In the genomic region with DNA sequence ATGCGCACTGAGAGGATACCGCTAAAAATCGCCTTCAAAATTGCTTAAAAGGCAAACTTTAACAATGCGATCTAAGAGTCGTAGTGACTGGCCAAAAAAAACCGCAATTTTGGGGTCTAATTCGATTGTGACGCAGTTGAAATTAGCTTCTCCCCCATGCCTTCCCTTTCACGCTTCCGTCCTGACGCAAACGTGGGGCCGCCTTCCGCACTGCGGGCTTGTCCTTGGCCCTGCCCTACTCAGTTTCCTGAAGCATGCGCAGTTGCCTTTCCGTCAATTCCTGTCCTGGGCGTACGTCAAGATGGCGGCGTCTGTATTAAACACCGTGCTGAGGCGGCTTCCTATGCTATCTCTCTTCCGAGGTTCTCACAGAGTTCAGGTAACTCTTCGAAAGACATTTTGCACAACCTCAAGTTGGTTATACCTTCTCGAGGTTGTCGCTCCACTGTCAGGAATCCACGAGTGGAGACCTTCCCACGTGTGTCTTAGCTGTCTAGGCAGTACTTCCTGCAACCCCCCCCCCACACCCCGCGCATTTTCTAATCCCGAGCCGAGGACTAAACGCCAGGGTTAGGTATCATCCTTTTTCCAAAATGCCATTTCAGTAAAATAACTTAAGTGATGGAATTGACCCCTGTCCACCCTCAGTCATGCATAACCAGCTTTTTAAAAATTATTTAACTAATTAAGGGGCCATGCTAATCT, we compare ENCODE assay signal across 8 cellular contexts.
DNase-seq lines count a peak whose midpoint lies in the region; ATAC-seq and TF ChIP-seq lines count a peak whose summit lies in the region.

A gene (plus strand): TSS at position 276 of the 705 bp plus-strand sequence. CDS start 26 bp downstream, at position 302.

- TF ChIP-seq CTCF in astrocyte of the cerebellum (IDR thresholded peaks at IDR 0.05; ENCODE audit: low read depth, low read length, missing control alignments): no peak

- peak; percentile 64 for ATAC-seq in GM18505 (IDR thresholded peaks at IDR 0.05; ENCODE audit: unreplicated experiment)
- ATAC-seq in HG02973 (IDR thresholded peaks at IDR 0.05; ENCODE audit: unreplicated experiment): peak; percentile 62

- peak within 1 kb of the TSS; percentile 86 for H3K4me3 ChIP-seq in astrocyte of the cerebellum (ENCODE audit: low read depth, low read length)

- peak; percentile 91 for TF ChIP-seq POLR2A in GM18505 (IDR thresholded peaks at IDR 0.05; ENCODE audit: borderline replicate concordance, extremely low read depth, insufficient read depth, insufficient read length)

- in situ Hi-C loops in astrocyte of the cerebellum (cut with HindIII; ENCODE audit: low sequenced_read_pairs): no loop called here

- DNase-seq in NCI-H2029 (lab: John Stamatoyannopoulos, UW): peak; percentile 95
- peak; percentile 95 for DNase-seq in T-helper 9 cell
- DNase-seq in astrocyte of the cerebellum (ENCODE audit: low read depth): peak; percentile 97
- DNase-seq in hippocampal formation (lab: John Stamatoyannopoulos, UW): peak; percentile 95 to 97
- DNase-seq in retina: peak; percentile 99
- no peak for DNase-seq in 8988T
